Comparison of ENCODE assay signal across 23 cellular contexts in the genomic region with DNA sequence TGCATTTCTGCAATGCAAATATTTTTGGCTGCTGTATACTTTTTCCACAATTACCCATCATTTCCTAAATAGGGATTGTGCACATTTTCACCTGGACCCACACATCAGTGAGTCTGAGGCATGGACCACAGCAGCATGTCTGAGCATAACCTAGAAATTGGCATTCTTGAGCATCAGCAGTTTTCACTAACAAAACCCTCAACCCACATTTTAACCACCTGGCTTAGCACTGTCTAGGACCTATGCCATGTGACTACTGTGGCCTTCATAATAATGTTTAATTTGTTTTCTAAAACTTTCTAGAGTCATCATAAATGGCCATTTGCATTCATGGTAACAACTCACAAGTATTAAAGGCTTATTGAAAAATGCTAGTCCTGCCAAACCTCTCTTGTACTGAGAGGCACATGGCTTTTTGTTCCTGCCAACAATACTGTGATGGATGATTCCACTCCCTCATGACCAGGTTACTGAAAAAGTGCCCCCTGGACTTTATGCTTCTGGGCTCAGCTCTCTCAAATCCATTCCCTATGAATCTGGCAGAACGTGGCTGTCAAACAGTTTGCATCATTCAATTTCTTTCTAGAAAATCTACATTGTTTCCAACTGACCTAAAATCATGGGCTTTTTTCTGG.
DNase-seq lines count a peak whose midpoint lies in the region; TF ChIP-seq lines count a peak whose summit lies in the region.
"Had no signal": no experiment of that assay in that cellular context is flagged by ENCODE, and none has a peak within 500 bp of the region (broad histone marks: within the 10 kb centered on the region; RNA-seq: fewer than 3 reads in every experiment).

No MANE protein-coding gene starts in this region.

- no peaks in the 10 kb centered on the region for H3K9me3 Mint-ChIP-seq in brain

- H3K36me3 ChIP-seq in MM.1S (replicated peaks; ENCODE audit: insufficient read depth, low read length), result no peaks in the 10 kb centered on the region

- TF ChIP-seq CTCF in MM.1S (IDR thresholded peaks at IDR 0.05; ENCODE audit: low read length) (no peak), brain (conservative IDR thresholded peaks at IDR 0.05) (no peak), retinal pigment epithelial cell (conservative IDR thresholded peaks at IDR 0.05; ENCODE audit: low read depth, low read length) (no peak)

- no peak overlapping the region for H3K27ac ChIP-seq in MM.1S (ENCODE audit: low read length)
- H3K27ac ChIP-seq: RWPE1, SK-N-MC had no signal

- no peak overlapping the region for H3K4me2 ChIP-seq in MM.1S (ENCODE audit: low read depth, low read length)

- no peak overlapping the region for H3K9ac ChIP-seq in MM.1S (ENCODE audit: low read length)

- no peak overlapping the region for H2AFZ ChIP-seq in MM.1S (ENCODE audit: low read length)

- H3K4me3 ChIP-seq in MM.1S (ENCODE audit: low read length) (no peak overlapping the region), retinal pigment epithelial cell (ENCODE audit: low read length) (no peak overlapping the region)
- H3K4me3 ChIP-seq: SK-N-MC had no signal

- H3K27ac Mint-ChIP-seq in brain, result peak overlapping the region in 4 of 5 experiments; percentile 64 to 97 (median 78)

- DNase-seq in MM.1S, result peak; percentile 58
- peak; percentile 30 for DNase-seq in midbrain (lab: John Stamatoyannopoulos, UW)
- peak; percentile 77 for DNase-seq in retinal pigment epithelial cell (ENCODE audit: low read depth)
- DNase-seq in epidermal melanocyte (ENCODE audit: insufficient read length, low spot score), result no peak
- DNase-seq in DMS153 treated with DMSO at 0.1 percent for 48 hours (lab: John Stamatoyannopoulos, UW; ENCODE audit: unreplicated experiment), result no peak
- no peak for DNase-seq in activated CD4-positive, CD25-positive, alpha-beta regulatory T cell (lab: John Stamatoyannopoulos, UW)
- DNase-seq: Calu3, DND-41, GOT3, HCEC 1CT, KBM-7, NCI-H1048, NCI-H1417, NCI-H187, NCI-H2081 treated with DMSO at 0.1 percent for 48 hours, NCI-H2171, NCI-H345, NCI-H524, NCI-H748 treated with DMSO at 0.1 percent for 48 hours, SHP77 had no signal

- H3F3A ChIP-seq in MM.1S (ENCODE audit: insufficient read depth, low read length), result no peaks in the 10 kb centered on the region

- H3K36me3 Mint-ChIP-seq in brain, result no peaks in the 10 kb centered on the region

- no peaks in the 10 kb centered on the region for H3K4me1 ChIP-seq in MM.1S (ENCODE audit: low read length)

- H3K9me2 ChIP-seq in MM.1S (replicated peaks; ENCODE audit: insufficient read depth, low read length), result no peaks in the 10 kb centered on the region

- peak overlapping the region in 1 of 5 experiments; percentile 31 for H3K4me3 Mint-ChIP-seq in brain

- H4K20me1 ChIP-seq in MM.1S (ENCODE audit: insufficient read depth, low read length), result no peaks in the 10 kb centered on the region

- H3K27me3 ChIP-seq in MM.1S (replicated peaks; ENCODE audit: insufficient read depth, low read length), result no peaks in the 10 kb centered on the region

- peaks cover 47% of the 10 kb centered on the region for H3K4me1 Mint-ChIP-seq in brain

- peaks cover 2% of the 10 kb centered on the region for H3K27me3 Mint-ChIP-seq in brain

- no peaks in the 10 kb centered on the region for H3K9me3 ChIP-seq in MM.1S (replicated peaks; ENCODE audit: insufficient read depth, low read length)

- no peaks in the 10 kb centered on the region for H3K79me2 ChIP-seq in MM.1S (ENCODE audit: low read length)

Comparison
In these comparisons a context has a peak if more than half of its experiments do, and no peak if none do; other contexts are left out.
1. DNase-seq: peak in MM.1S (single experiment), midbrain (single experiment) and retinal pigment epithelial cell (single experiment); none in epidermal melanocyte (single experiment), DMS153 treated with DMSO at 0.1 percent for 48 hours (single experiment) and activated CD4-positive, CD25-positive, alpha-beta regulatory T cell (0 of 4).